ENCODE assay signal across 1 cellular context in genomic region chr16:65070831-65071230, GRCh38.
TF ChIP-seq lines count a peak whose summit lies in the region.

No MANE protein-coding gene starts in this region.

TF ChIP-seq in WTC11, 78 proteins besides CTCF, POLR2A, EP300 and RAD21 (continued from another document):
- TF ChIP-seq ATF6 (CRISPR knock-in tag; IDR thresholded peaks at IDR 0.05), result no peak
